21 cellular contexts compared by ENCODE assay signal in the genomic region with DNA sequence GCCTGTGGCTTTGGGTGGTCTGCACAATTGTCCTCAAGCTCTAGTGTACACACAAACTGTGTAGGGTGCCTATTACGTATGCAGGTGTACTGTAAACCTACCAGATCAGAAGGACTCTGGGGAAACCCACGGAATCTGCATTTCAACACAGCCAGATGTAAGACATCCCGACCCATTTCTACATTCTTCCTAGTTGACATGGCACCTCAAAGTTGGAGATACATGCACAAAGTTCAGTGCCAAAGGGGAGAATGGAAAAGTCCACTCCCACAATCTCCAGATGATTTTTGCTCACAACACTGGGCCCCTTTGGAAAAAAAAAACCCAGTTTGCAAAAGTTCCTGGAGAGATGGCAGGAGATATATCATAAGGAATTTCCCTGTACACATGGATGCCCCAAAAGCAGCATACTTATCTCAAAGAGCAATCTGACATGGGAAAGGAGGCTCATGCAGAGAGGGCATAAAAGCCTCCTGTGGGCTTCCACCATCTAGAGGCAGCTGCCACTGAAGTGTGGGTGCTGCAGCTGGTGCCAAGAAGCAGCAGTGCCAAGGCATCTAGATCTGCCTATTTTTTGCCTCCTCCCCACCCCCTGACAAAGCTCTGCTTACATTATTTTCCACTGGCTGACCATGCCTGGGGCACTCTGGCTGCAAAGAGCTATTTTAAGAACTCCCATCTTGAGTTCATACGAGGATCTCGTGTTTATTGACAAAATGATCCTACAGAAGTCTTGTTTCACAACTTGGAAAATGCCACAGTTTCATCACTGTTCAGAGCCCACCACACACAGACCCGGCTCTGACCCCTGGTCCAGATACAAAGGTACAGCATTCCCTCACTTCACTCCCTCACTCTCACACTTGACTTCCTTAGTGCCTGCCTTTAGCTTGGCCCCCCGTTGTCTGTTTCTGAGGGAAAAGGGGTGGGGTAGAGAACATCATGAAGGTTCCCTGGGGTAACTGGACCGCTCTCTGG. TPM values are rescaled to one million over a fixed set of nuclear protein-coding genes. Genes with fewer than 3 reads are reported as not detected.
DNase-seq lines count a peak whose midpoint lies in the region; ATAC-seq and TF ChIP-seq lines count a peak whose summit lies in the region.
"Had no signal": no experiment of that assay in that cellular context is flagged by ENCODE, and none has a peak within 500 bp of the region (broad histone marks: within the 10 kb centered on the region; RNA-seq: fewer than 3 reads in every experiment).

No MANE protein-coding gene starts in this region.

- TF ChIP-seq CTCF in gastrocnemius medialis (IDR thresholded peaks at IDR 0.05 in 4 of 5, conservative IDR thresholded peaks at IDR 0.05 in 1 of 5) (no peak), foreskin keratinocyte (conservative IDR thresholded peaks at IDR 0.05) (no peak)
- TF ChIP-seq CTCF in CD4-positive, alpha-beta T cell (IDR thresholded peaks at IDR 0.05) = no peak

- H3K9ac ChIP-seq in adipocyte (ENCODE audit: low read length) = peak overlapping the region; percentile 75

- no peaks in the 10 kb centered on the region for H3K4me1 Mint-ChIP-seq in activated T-helper 1 cell treated with anti-CD3 and anti-CD28 coated beads, Interleukin-12 subunit alpha, Interleukin-12 subunit beta, Interleukin-2, Interleukin-4 antibody, amounts not matched to agents 30 ng/mL and 10 ng/mL and 1 ng/mL, durations not matched to agents 14 hours and 24 hours and 36 hours (ENCODE audit: low read depth)
- no peaks in the 10 kb centered on the region for H3K4me1 Mint-ChIP-seq in CD4-positive, alpha-beta T cell (ENCODE audit: low read depth)
- H3K4me1 Mint-ChIP-seq: activated naive CD8-positive, alpha-beta T cell treated with anti-CD3 and anti-CD28 coated beads, Interleukin-2, amount 50 U/mL, for 24 hours had no signal

- POLR2A ChIA-PET in CD4-positive, alpha-beta T cell (lab: Charles Lee) = no interaction called here

- H3K4me3 ChIP-seq in adipocyte (ENCODE audit: low read length) = peak overlapping the region; percentile 39
- H3K4me3 ChIP-seq in right cardiac atrium (ENCODE audit: low read length) = no peak overlapping the region
- no peak overlapping the region for H3K4me3 ChIP-seq in gastrocnemius medialis
- H3K4me3 ChIP-seq: esophagus muscularis mucosa, prostate gland had no signal

- H3K36me3 Mint-ChIP-seq in activated T-helper 1 cell treated with anti-CD3 and anti-CD28 coated beads, Interleukin-12 subunit alpha, Interleukin-12 subunit beta, Interleukin-2, Interleukin-4 antibody, amounts not matched to agents 30 ng/mL and 10 ng/mL and 1 ng/mL, durations not matched to agents 14 hours and 24 hours and 36 hours (ENCODE audit: low read depth) = no peaks in the 10 kb centered on the region
- no peaks in the 10 kb centered on the region for H3K36me3 Mint-ChIP-seq in CD4-positive, alpha-beta T cell (ENCODE audit: low read depth)

- no peak overlapping the region for H3K27ac Mint-ChIP-seq in activated T-helper 1 cell treated with anti-CD3 and anti-CD28 coated beads, Interleukin-12 subunit alpha, Interleukin-12 subunit beta, Interleukin-2, Interleukin-4 antibody, amounts not matched to agents 30 ng/mL and 10 ng/mL and 1 ng/mL, durations not matched to agents 14 hours and 24 hours and 36 hours
- no peak overlapping the region for H3K27ac Mint-ChIP-seq in CD4-positive, alpha-beta T cell
- H3K27ac Mint-ChIP-seq: activated naive CD8-positive, alpha-beta T cell treated with anti-CD3 and anti-CD28 coated beads, Interleukin-2, amount 50 U/mL, for 24 hours; dendritic cell treated with granulocyte-macrophage colony-stimulating factor and Interleukin-4, amounts not matched to agents 40 ng/mL and 50 ng/mL, for 4 days had no signal

- H3K4me3 Mint-ChIP-seq in activated T-helper 1 cell treated with anti-CD3 and anti-CD28 coated beads, Interleukin-12 subunit alpha, Interleukin-12 subunit beta, Interleukin-2, Interleukin-4 antibody, amounts not matched to agents 30 ng/mL and 10 ng/mL and 1 ng/mL, durations not matched to agents 14 hours and 24 hours and 36 hours = no peak overlapping the region
- H3K4me3 Mint-ChIP-seq in CD4-positive, alpha-beta T cell = no peak overlapping the region
- H3K4me3 Mint-ChIP-seq: activated naive CD8-positive, alpha-beta T cell treated with anti-CD3 and anti-CD28 coated beads, Interleukin-2, amount 50 U/mL, for 24 hours; dendritic cell treated with granulocyte-macrophage colony-stimulating factor and Interleukin-4, amounts not matched to agents 40 ng/mL and 50 ng/mL, for 4 days had no signal

- H3K36me3 ChIP-seq in adipocyte (ENCODE audit: control insufficient read depth, insufficient read depth, low read length, severe bottlenecking) = no peaks in the 10 kb centered on the region
- H3K36me3 ChIP-seq in gastrocnemius medialis = no peaks in the 10 kb centered on the region
- H3K36me3 ChIP-seq: esophagus muscularis mucosa, prostate gland had no signal

- WGBS in right cardiac atrium = 49% methylated on average over 8 of the region's 8 CpGs

- TF ChIP-seq POLR2A in gastrocnemius medialis (IDR thresholded peaks at IDR 0.05) = no peak

- ATAC-seq in right cardiac atrium (peak; percentile 91), gastrocnemius medialis (peak; percentile 66 to 67), HG03432 (IDR thresholded peaks at IDR 0.05; ENCODE audit: unreplicated experiment) (no peak), foreskin keratinocyte (no peak)
- no peak for ATAC-seq in CD4-positive, alpha-beta T cell (ENCODE audit: poor library complexity)
- ATAC-seq: activated naive CD8-positive, alpha-beta T cell treated with anti-CD3 and anti-CD28 coated beads, Interleukin-2, amount 50 U/mL, for 24 hours had no signal

- no peak overlapping the region for H3K27ac ChIP-seq in right cardiac atrium (ENCODE audit: low read length)
- peak overlapping the region; percentile 35 to 78 (median 50) for H3K27ac ChIP-seq in gastrocnemius medialis
- no peak overlapping the region for H3K27ac ChIP-seq in foreskin keratinocyte
- H3K27ac ChIP-seq in CD4-positive, alpha-beta T cell (ENCODE audit: low read depth, low read length) = no peak overlapping the region
- H3K27ac ChIP-seq: esophagus muscularis mucosa, prostate gland had no signal

- no peaks in the 10 kb centered on the region for H3K9me3 Mint-ChIP-seq in activated T-helper 1 cell treated with anti-CD3 and anti-CD28 coated beads, Interleukin-12 subunit alpha, Interleukin-12 subunit beta, Interleukin-2, Interleukin-4 antibody, amounts not matched to agents 30 ng/mL and 10 ng/mL and 1 ng/mL, durations not matched to agents 14 hours and 24 hours and 36 hours
- no peaks in the 10 kb centered on the region for H3K9me3 Mint-ChIP-seq in CD4-positive, alpha-beta T cell
- H3K9me3 Mint-ChIP-seq: activated naive CD8-positive, alpha-beta T cell treated with anti-CD3 and anti-CD28 coated beads, Interleukin-2, amount 50 U/mL, for 24 hours; dendritic cell treated with granulocyte-macrophage colony-stimulating factor and Interleukin-4, amounts not matched to agents 40 ng/mL and 50 ng/mL, for 4 days had no signal

- DNase-seq in EH (ENCODE audit: low read depth) = peak; percentile 87
- peak; percentile 82 for DNase-seq in adipocyte (ENCODE audit: low read depth)
- DNase-seq in right cardiac atrium = peak; percentile 45 to 75 (median 73)
- peak; percentile 15 to 22 for DNase-seq in gastrocnemius medialis
- DNase-seq in foreskin keratinocyte = no peak
- no peak for DNase-seq in activated T-helper 1 cell treated with anti-CD3 and anti-CD28 coated beads, Interleukin-12 subunit alpha, Interleukin-12 subunit beta, Interleukin-2, Interleukin-4 antibody, amounts not matched to agents 30 ng/mL and 10 ng/mL and 1 ng/mL, durations not matched to agents 14 hours and 24 hours and 36 hours (ENCODE audit: low spot score)
- DNase-seq in CD4-positive, alpha-beta T cell = no peak
- DNase-seq: activated CD4-positive, alpha-beta T cell treated with anti-CD3 and anti-CD28 coated beads for 4 hours; activated naive CD8-positive, alpha-beta T cell treated with anti-CD3 and anti-CD28 coated beads, Interleukin-2, amount 50 U/mL, for 24 hours; activated T-cell treated with anti-CD3 and anti-CD28 coated beads for 4 hours; GF-D8; Kasumi-1; midbrain; NCI-H1694 treated with DMSO at 0.1 percent for 48 hours; NCI-H510A; stimulated activated CD4-positive, alpha-beta T cell treated with anti-CD3 and anti-CD28 coated beads, Interleukin-2, amount 100 ng/mL, for 48 hours had no signal

- peaks cover 19% of the 10 kb centered on the region for H3K4me1 ChIP-seq in adipocyte (ENCODE audit: control insufficient read depth, insufficient read depth, low read length)
- H3K4me1 ChIP-seq in right cardiac atrium (ENCODE audit: control insufficient read depth, insufficient read depth, low read length) = peaks cover 7% of the 10 kb centered on the region
- peaks cover 22 to 31% of the 10 kb centered on the region in 2 donors for H3K4me1 ChIP-seq in gastrocnemius medialis
- no peaks in the 10 kb centered on the region for H3K4me1 ChIP-seq in foreskin keratinocyte
- H3K4me1 ChIP-seq: prostate gland had no signal

- CTCF ChIA-PET in CD4-positive, alpha-beta T cell (lab: Charles Lee) = no interaction called here

- H3K27me3 ChIP-seq in adipocyte (replicated peaks; ENCODE audit: control insufficient read depth, insufficient read depth, low read length) (no peaks in the 10 kb centered on the region), right cardiac atrium (ENCODE audit: control insufficient read depth, insufficient read depth) (no peaks in the 10 kb centered on the region), gastrocnemius medialis (no peaks in the 10 kb centered on the region), foreskin keratinocyte (no peaks in the 10 kb centered on the region)
- no peaks in the 10 kb centered on the region for H3K27me3 ChIP-seq in CD4-positive, alpha-beta T cell (ENCODE audit: control insufficient read depth, insufficient read depth, low read length)
- H3K27me3 ChIP-seq: esophagus muscularis mucosa had no signal

- H3K9me3 ChIP-seq in adipocyte (ENCODE audit: control insufficient read depth, low read length) = no peaks in the 10 kb centered on the region
- H3K9me3 ChIP-seq in right cardiac atrium (ENCODE audit: control insufficient read depth, low read length) = no peaks in the 10 kb centered on the region
- H3K9me3 ChIP-seq in gastrocnemius medialis = no peaks in the 10 kb centered on the region
- H3K9me3 ChIP-seq in CD4-positive, alpha-beta T cell (ENCODE audit: control insufficient read depth, low read length) = no peaks in the 10 kb centered on the region
- H3K9me3 ChIP-seq: esophagus muscularis mucosa, prostate gland had no signal

- in situ Hi-C loops in gastrocnemius medialis (cut with MboI; ENCODE audit: low sequenced_read_pairs in 4 of 4) = no loop called here

- H3K27me3 Mint-ChIP-seq in activated T-helper 1 cell treated with anti-CD3 and anti-CD28 coated beads, Interleukin-12 subunit alpha, Interleukin-12 subunit beta, Interleukin-2, Interleukin-4 antibody, amounts not matched to agents 30 ng/mL and 10 ng/mL and 1 ng/mL, durations not matched to agents 14 hours and 24 hours and 36 hours (ENCODE audit: insufficient read depth) = peaks cover 7% of the 10 kb centered on the region
- no peaks in the 10 kb centered on the region for H3K27me3 Mint-ChIP-seq in CD4-positive, alpha-beta T cell
- H3K27me3 Mint-ChIP-seq: activated naive CD8-positive, alpha-beta T cell treated with anti-CD3 and anti-CD28 coated beads, Interleukin-2, amount 50 U/mL, for 24 hours had no signal

- intact Hi-C loops in right cardiac atrium (cut with DNase I) = loop anchor here in 1 of 4 donors (5.0 kb wide), 1 partner anchor 114 kb away; a partner anchor contains a TSS
- intact Hi-C loops in gastrocnemius medialis (cut with DNase I; ENCODE audit: low total_unique reads) = loop anchor here (5.0 kb wide), 1 partner anchor 54 kb away; no protein-coding TSS in a partner anchor
- intact Hi-C loops in activated T-helper 1 cell treated with anti-CD3 and anti-CD28 coated beads, Interleukin-12 subunit alpha, Interleukin-12 subunit beta, Interleukin-2, Interleukin-4 antibody, amounts not matched to agents 30 ng/mL and 10 ng/mL and 1 ng/mL, durations not matched to agents 14 hours and 24 hours and 36 hours (cut with micrococcal nuclease) = no loop called here
- intact Hi-C loops in CD4-positive, alpha-beta T cell (cut with DNase I, micrococcal nuclease) = no loop called here

RNA-seq across cellular contexts. Expression of a gene that starts 12.9 kb away (rescaled TPM):
- total RNA-seq in right cardiac atrium (not detected), gastrocnemius medialis (not detected), foreskin keratinocyte (not detected in 2 replicates)
- polyA plus RNA-seq in right cardiac atrium (not detected), foreskin keratinocyte (not detected in 2 replicates)
- total RNA-seq in activated T-helper 1 cell treated with anti-CD3 and anti-CD28 coated beads, Interleukin-12 subunit alpha, Interleukin-12 subunit beta, Interleukin-2, Interleukin-4 antibody, amounts not matched to agents 30 ng/mL and 10 ng/mL and 1 ng/mL, durations not matched to agents 14 hours and 24 hours and 36 hours = not detected in 2 replicates
- not detected for total RNA-seq in CD4-positive, alpha-beta T cell
- total RNA-seq: prostate gland; T-helper 2 cell treated with Interferon-gamma antibody and Interleukin-4, amounts not matched to agents 100 ng/mL and 5 ng/mL, for 36 hours had no signal

Comparison
In these comparisons a context has a peak if more than half of its experiments do, and no peak if none do; other contexts are left out.
1. DNase-seq: peak in EH (single experiment), adipocyte (single experiment), right cardiac atrium (3 of 3) and gastrocnemius medialis (2 of 2); none in foreskin keratinocyte (0 of 2), activated T-helper 1 cell treated with anti-CD3 and anti-CD28 coated beads, Interleukin-12 subunit alpha, Interleukin-12 subunit beta, Interleukin-2, Interleukin-4 antibody, amounts not matched to agents 30 ng/mL and 10 ng/mL and 1 ng/mL, durations not matched to agents 14 hours and 24 hours and 36 hours (single experiment) and CD4-positive, alpha-beta T cell (0 of 10).
2. ATAC-seq: peak in right cardiac atrium (2 of 2) and gastrocnemius medialis (2 of 2); none in HG03432 (single experiment), foreskin keratinocyte (single experiment) and CD4-positive, alpha-beta T cell (single experiment).
3. H3K27ac ChIP-seq: peak in gastrocnemius medialis (4 of 4); none in right cardiac atrium (single experiment), foreskin keratinocyte (single experiment) and CD4-positive, alpha-beta T cell (single experiment).